In the genomic region with DNA sequence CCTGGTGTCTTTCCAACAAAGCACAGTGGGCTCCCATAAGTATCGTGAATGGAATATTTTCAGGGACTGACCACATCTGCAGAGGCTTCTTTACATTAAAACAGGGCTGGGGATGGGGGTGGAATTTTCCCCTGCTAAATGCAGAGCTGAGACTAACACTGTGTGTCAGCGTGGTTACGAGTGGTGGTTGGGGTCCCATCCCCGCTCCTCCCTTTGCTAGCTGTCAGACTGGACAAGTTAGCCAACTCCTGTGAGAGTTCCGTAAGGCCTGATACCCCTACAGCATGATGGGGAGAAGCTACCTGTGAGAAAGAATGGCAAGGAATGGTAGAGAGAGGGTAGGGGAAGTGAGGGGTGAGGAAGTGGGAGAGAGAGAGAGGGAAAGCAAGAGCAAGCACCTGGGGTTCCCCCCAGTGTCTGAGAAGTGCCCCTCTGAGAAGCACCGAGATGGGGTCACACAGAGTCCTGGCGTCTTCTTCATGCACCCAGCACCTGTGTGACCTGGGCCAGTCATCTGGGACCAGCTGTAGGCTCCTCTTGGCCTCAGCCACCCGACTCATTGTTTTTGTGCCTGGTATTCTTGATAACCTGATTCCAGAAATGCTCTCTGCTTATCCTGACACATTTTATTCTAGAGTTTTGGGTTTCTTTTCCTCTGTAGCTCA, we compare ENCODE assay signal across 18 cellular contexts.
DNase-seq lines count a peak whose midpoint lies in the region; ATAC-seq, FAIRE-seq and TF ChIP-seq lines count a peak whose summit lies in the region.
"Had no signal": no experiment of that assay in that cellular context is flagged by ENCODE, and none has a peak within 500 bp of the region (broad histone marks: within the 10 kb centered on the region; RNA-seq: fewer than 3 reads in every experiment).

No MANE protein-coding gene starts in this region.

- peaks cover 19% of the 10 kb centered on the region for H3K9me3 Mint-ChIP-seq in activated naive CD8-positive, alpha-beta T cell treated with anti-CD3 and anti-CD28 coated beads, Interleukin-2, amount 50 U/mL, for 24 hours
- H3K9me3 Mint-ChIP-seq in natural killer cell treated with Interleukin-12 subunit alpha and Interleukin-12 subunit beta and Interleukin-15 and Interleukin-18, amount 100 ng/mL, for 72 hours = no peaks in the 10 kb centered on the region

- no peak overlapping the region for H3K56ac ChIP-seq in H1 (replicated peaks; ENCODE audit: insufficient read length, low read depth, low read length)

- H3K27me3 ChIP-seq in BLaER1 (no peaks in the 10 kb centered on the region), H1 (replicated peaks in 1 of 4; ENCODE audit: control insufficient read depth in 3 of 4, extremely low read depth in 1 of 4, insufficient read depth in 3 of 4, low read length in 3 of 4) (no peaks in the 10 kb centered on the region; a peak in 2 of 7 replicates), lung (ENCODE audit: control insufficient read depth, insufficient read depth) (no peaks in the 10 kb centered on the region), aorta (ENCODE audit: control insufficient read depth in 1 of 2, insufficient read depth in 2 of 2, low read length in 1 of 2) (no peaks in the 10 kb centered on the region)

- H3K79me1 ChIP-seq in H1 (ENCODE audit: low read depth, low read length) = no peaks in the 10 kb centered on the region

- DNase-seq in H1 (ENCODE audit: low read depth in 1 of 2, low spot score in 2 of 2) = no peak
- DNase-seq in lung (ENCODE audit: low spot score) = peak; percentile 14
- no peak for DNase-seq in aorta
- no peak for DNase-seq in GM12891 (ENCODE audit: insufficient read length, low spot score)
- DNase-seq in activated naive CD8-positive, alpha-beta T cell treated with anti-CD3 and anti-CD28 coated beads, Interleukin-2, amount 50 U/mL, for 24 hours = no peak
- no peak for DNase-seq in natural killer cell treated with Interleukin-12 subunit alpha and Interleukin-12 subunit beta and Interleukin-15 and Interleukin-18, amount 100 ng/mL, for 72 hours (ENCODE audit: low spot score)
- DNase-seq: Caco-2; CD4-positive, alpha-beta T cell; GM23248; HCEC 1CT had no signal

- TF ChIP-seq CTCF in H1 (IDR thresholded peaks at IDR 0.05; ENCODE audit: control extremely low read depth in 1 of 3, insufficient read depth in 1 of 3, low read depth in 1 of 3, low read length in 3 of 3) (no peak), lung (IDR thresholded peaks at IDR 0.05; ENCODE audit: control extremely low read depth, extremely low read depth) (no peak)

- H3K23me2 ChIP-seq in H1 (ENCODE audit: low read depth, low read length) = peaks cover 2% of the 10 kb centered on the region; the same call in 1 of the 2 replicates

- H2BK20ac ChIP-seq in H1 (ENCODE audit: low read length) = no peak overlapping the region

- TF ChIP-seq POLR2A in H1 (IDR thresholded peaks at IDR 0.05; ENCODE audit: control extremely low read depth in 1 of 2, low read depth in 2 of 2, low read length in 2 of 2) (no peak), GM12891 (IDR thresholded peaks at IDR 0.05; ENCODE audit: low read depth, low read length) (no peak)

- WGBS in H1 (ENCODE audit: extremely low coverage in 1 of 2, insufficient coverage in 1 of 2, insufficient read length in 1 of 2, insufficient replicate concordance in 2 of 2, low coverage in 1 of 2, low lambda C conversion rate in 2 of 2, missing lambda C conversion rate in 1 of 2), 2 experiments = 93% methylated on average over 8 of the region's 8 CpGs; no CpG with 5 or more reads in 1 of the 2 experiments
- 87 to 90% methylated on average over 8 of the region's 8 CpGs for WGBS in lung, 2 donors
- 87 to 90% methylated on average over 8 of the region's 8 CpGs for WGBS in aorta, 2 donors

- no peak overlapping the region for H4K8ac ChIP-seq in H1 (ENCODE audit: extremely low read depth, insufficient read depth, low read length)

- no peak overlapping the region for H4K5ac ChIP-seq in H1 (ENCODE audit: insufficient read length, low read depth, low read length)

- no peak overlapping the region for H3K4me3 ChIP-seq in BLaER1
- H3K4me3 ChIP-seq in H1 (ENCODE audit: extremely low read depth in 1 of 4, insufficient read depth in 2 of 4, low read depth in 3 of 4, low read length in 4 of 4) = no peak overlapping the region
- H3K4me3 ChIP-seq in lung = no peak overlapping the region
- H3K4me3 ChIP-seq in aorta (ENCODE audit: low read length in 2 of 2) = no peak overlapping the region
- H3K4me3 ChIP-seq: GM23248 had no signal

- H3K9me3 ChIP-seq in BLaER1 (peaks cover 8% of the 10 kb centered on the region), H1 (ENCODE audit: insufficient read depth in 2 of 2, low read depth in 1 of 2, low read length in 1 of 2) (no peaks in the 10 kb centered on the region), lung (ENCODE audit: control insufficient read depth in 2 of 2, insufficient read depth in 1 of 2, low read length in 1 of 2) (peaks cover 2 to 5% of the 10 kb centered on the region in 2 donors), aorta (ENCODE audit: control insufficient read depth, low read length) (peaks cover 2% of the 10 kb centered on the region)
- H3K9me3 ChIP-seq: Caco-2 had no signal

- no peak overlapping the region for H3K23ac ChIP-seq in H1 (ENCODE audit: insufficient read length)

- H3K27ac Mint-ChIP-seq in activated naive CD8-positive, alpha-beta T cell treated with anti-CD3 and anti-CD28 coated beads, Interleukin-2, amount 50 U/mL, for 24 hours = no peak overlapping the region
- H3K27ac Mint-ChIP-seq in natural killer cell treated with Interleukin-12 subunit alpha and Interleukin-12 subunit beta and Interleukin-15 and Interleukin-18, amount 100 ng/mL, for 72 hours = no peak overlapping the region
- H3K27ac Mint-ChIP-seq: B cell; CD4-positive, alpha-beta T cell had no signal

- H2BK5ac ChIP-seq in H1 (ENCODE audit: low read depth, low read length) = no peak overlapping the region; the same call in 1 of the 2 replicates

- H3K4me1 Mint-ChIP-seq in activated naive CD8-positive, alpha-beta T cell treated with anti-CD3 and anti-CD28 coated beads, Interleukin-2, amount 50 U/mL, for 24 hours = no peaks in the 10 kb centered on the region
- no peaks in the 10 kb centered on the region for H3K4me1 Mint-ChIP-seq in natural killer cell treated with Interleukin-12 subunit alpha and Interleukin-12 subunit beta and Interleukin-15 and Interleukin-18, amount 100 ng/mL, for 72 hours (ENCODE audit: low read depth in 2 of 2)
- H3K4me1 Mint-ChIP-seq: B cell had no signal

- no peaks in the 10 kb centered on the region for H3K79me2 ChIP-seq in H1 (ENCODE audit: control insufficient read depth in 1 of 2, insufficient read depth in 2 of 2, low read length in 2 of 2)

- no peak overlapping the region for H2AK5ac ChIP-seq in H1 (ENCODE audit: low read depth, low read length)

- H3K9ac ChIP-seq in BLaER1 (no peak overlapping the region), H1 (replicated peaks in 1 of 4; ENCODE audit: extremely low read depth in 1 of 4, low read depth in 3 of 4, low read length in 3 of 4) (no peak overlapping the region)
- H3K9ac ChIP-seq: GM23248 had no signal

- H3K4me1 ChIP-seq in BLaER1 (peaks cover 14% of the 10 kb centered on the region), H1 (replicated peaks in 1 of 4; ENCODE audit: control insufficient read depth in 3 of 4, insufficient read depth in 4 of 4, low read length in 3 of 4) (no peaks in the 10 kb centered on the region), lung (ENCODE audit: control insufficient read depth in 2 of 2, insufficient read depth in 2 of 2, low read length in 2 of 2) (no peaks in the 10 kb centered on the region), aorta (ENCODE audit: control insufficient read depth in 1 of 2, insufficient read depth in 2 of 2, low read length in 2 of 2) (no peaks in the 10 kb centered on the region)
- H3K4me1 ChIP-seq: Caco-2 had no signal

- H3K4me2 ChIP-seq in BLaER1 = peak overlapping the region; percentile 53
- H3K4me2 ChIP-seq in H1 (ENCODE audit: insufficient read depth in 1 of 2, low read depth in 2 of 2, low read length in 2 of 2) = no peak overlapping the region

- CTCF ChIA-PET in H1 (lab: Charles Lee; ENCODE audit: partially characterized antibody) = interaction anchor here (1.0 to 2.1 kb wide), 3 partner anchors 9 to 20 kb away, joined by 3 to 7 read pairs (median 3); no protein-coding TSS in a partner anchor

- H4K91ac ChIP-seq in H1 (replicated peaks; ENCODE audit: insufficient read length, low read length) = no peak overlapping the region

- H3K27ac ChIP-seq in BLaER1 (no peak overlapping the region), H1 (ENCODE audit: low read depth, low read length) (no peak overlapping the region), lung (ENCODE audit: low read depth in 1 of 2, low read length in 1 of 2) (no peak overlapping the region), aorta (ENCODE audit: low read depth in 1 of 2, low read length in 2 of 2) (no peak overlapping the region)
- H3K27ac ChIP-seq: C4-2B, GM23248 had no signal

- no peak overlapping the region for H2BK12ac ChIP-seq in H1 (ENCODE audit: low read depth, low read length)

- H3K18ac ChIP-seq in H1 (ENCODE audit: extremely low read depth, low read length) = no peak overlapping the region; the same call in 1 of the 2 replicates

- no peak for TF ChIP-seq EP300 in H1 (IDR thresholded peaks at IDR 0.05; ENCODE audit: borderline replicate concordance in 1 of 2, low read depth in 2 of 2, low read length in 2 of 2)

- no peak overlapping the region for H3K4me3 Mint-ChIP-seq in activated naive CD8-positive, alpha-beta T cell treated with anti-CD3 and anti-CD28 coated beads, Interleukin-2, amount 50 U/mL, for 24 hours
- no peak overlapping the region for H3K4me3 Mint-ChIP-seq in natural killer cell treated with Interleukin-12 subunit alpha and Interleukin-12 subunit beta and Interleukin-15 and Interleukin-18, amount 100 ng/mL, for 72 hours
- H3K4me3 Mint-ChIP-seq: B cell; CD4-positive, alpha-beta T cell had no signal

- H3K36me3 Mint-ChIP-seq in activated naive CD8-positive, alpha-beta T cell treated with anti-CD3 and anti-CD28 coated beads, Interleukin-2, amount 50 U/mL, for 24 hours (ENCODE audit: low read depth) = no peaks in the 10 kb centered on the region
- H3K36me3 Mint-ChIP-seq in natural killer cell treated with Interleukin-12 subunit alpha and Interleukin-12 subunit beta and Interleukin-15 and Interleukin-18, amount 100 ng/mL, for 72 hours = no peaks in the 10 kb centered on the region

- H2BK120ac ChIP-seq in H1 (replicated peaks; ENCODE audit: low read depth, low read length) = no peak overlapping the region

- H2BK15ac ChIP-seq in H1 (ENCODE audit: low read length) = no peak overlapping the region

- H4K20me1 ChIP-seq in BLaER1 (no peaks in the 10 kb centered on the region), H1 (replicated peaks in 1 of 2; ENCODE audit: control insufficient read depth in 1 of 2, insufficient read depth in 2 of 2, low read length in 2 of 2) (no peaks in the 10 kb centered on the region)

- intact Hi-C loops in aorta (cut with DNase I) = no loop called here

- peak overlapping the region; percentile 57 for H3K4ac ChIP-seq in H1 (replicated peaks; ENCODE audit: insufficient read length, low read depth, low read length)

- TF ChIP-seq RAD21 in H1 (IDR thresholded peaks at IDR 0.05 in 1 of 2, conservative IDR thresholded peaks at IDR 0.05 in 1 of 2; ENCODE audit: low read depth in 2 of 2, low read length in 2 of 2) = no peak

- no peak for FAIRE-seq in H1 (lab: Jason Lieb, UNC)
- FAIRE-seq in GM12891 (lab: Jason Lieb, UNC) = no peak
- FAIRE-seq: D721Med, G401.6, GM12892, GM18507, H54 had no signal

- ATAC-seq in lung (ENCODE audit: insufficient read depth, low FRiP score) = no peak
- ATAC-seq in aorta (ENCODE audit: low FRiP score) = peak; percentile 19
- no peak for ATAC-seq in activated naive CD8-positive, alpha-beta T cell treated with anti-CD3 and anti-CD28 coated beads, Interleukin-2, amount 50 U/mL, for 24 hours
- ATAC-seq in natural killer cell treated with Interleukin-12 subunit alpha and Interleukin-12 subunit beta and Interleukin-15 and Interleukin-18, amount 100 ng/mL, for 72 hours = no peak

- H3K27me3 Mint-ChIP-seq in activated naive CD8-positive, alpha-beta T cell treated with anti-CD3 and anti-CD28 coated beads, Interleukin-2, amount 50 U/mL, for 24 hours = no peaks in the 10 kb centered on the region
- no peaks in the 10 kb centered on the region for H3K27me3 Mint-ChIP-seq in natural killer cell treated with Interleukin-12 subunit alpha and Interleukin-12 subunit beta and Interleukin-15 and Interleukin-18, amount 100 ng/mL, for 72 hours
- H3K27me3 Mint-ChIP-seq: B cell; CD4-positive, alpha-beta T cell had no signal

- H3K36me3 ChIP-seq in BLaER1 = no peaks in the 10 kb centered on the region
- H3K36me3 ChIP-seq in H1 (ENCODE audit: control insufficient read depth in 2 of 4, insufficient read depth in 4 of 4, low read length in 3 of 4) = no peaks in the 10 kb centered on the region
- H3K36me3 ChIP-seq in lung (ENCODE audit: control insufficient read depth in 2 of 2, insufficient read depth in 2 of 2, low read length in 2 of 2) = no peaks in the 10 kb centered on the region
- no peaks in the 10 kb centered on the region for H3K36me3 ChIP-seq in aorta (ENCODE audit: control insufficient read depth in 1 of 2, insufficient read depth in 2 of 2, low read length in 1 of 2)

- H3K14ac ChIP-seq in H1 (ENCODE audit: insufficient read length) = no peak overlapping the region

- POLR2A ChIA-PET in H1 (lab: Charles Lee; ENCODE audit: partially characterized antibody) = interaction anchor here (0.6 kb wide), 1 partner anchor 304 kb away, joined by 3 read pairs; no protein-coding TSS in a partner anchor

- H2AFZ ChIP-seq in H1 (ENCODE audit: low read length) = no peak overlapping the region
- H2AFZ ChIP-seq: GM23248 had no signal
